23 cellular contexts compared by ENCODE assay signal in genomic region chr5:127027539-127027938, GRCh38. TPM values are rescaled to one million over a fixed set of nuclear protein-coding genes. Genes with fewer than 3 reads are reported as not detected.
DNase-seq lines count a peak whose midpoint lies in the region; ATAC-seq, FAIRE-seq and TF ChIP-seq lines count a peak whose summit lies in the region.
"Had no signal": no experiment of that assay in that cellular context is flagged by ENCODE, and none has a peak within 500 bp of the region (broad histone marks: within the 10 kb centered on the region; RNA-seq: fewer than 3 reads in every experiment).

No MANE protein-coding gene starts in this region.

- peaks cover 16 to 18% of the 10 kb centered on the region in 2 donors for H3K36me3 Mint-ChIP-seq in stimulated activated naive B cell treated with anti-CD40 and anti-IgM and Interleukin-4, amounts not matched to agents 10 μg/mL and 1 μg/mL and 100 μg/mL, for 72 hours
- peaks cover 0 to 4% (median 0%) of the 10 kb centered on the region in 3 experiments; a peak in 2 of 7 replicates for H3K36me3 Mint-ChIP-seq in H9 (ENCODE audit: insufficient read depth in 1 of 3, low read depth in 3 of 3)

- H3K79me2 ChIP-seq in SK-N-SH (ENCODE audit: insufficient read depth): peaks cover 55% of the 10 kb centered on the region
- peaks cover 38% of the 10 kb centered on the region for H3K79me2 ChIP-seq in Loucy (ENCODE audit: insufficient read depth, low read length)
- no peaks in the 10 kb centered on the region for H3K79me2 ChIP-seq in H9 (ENCODE audit: insufficient read depth, low read length)

- H3K4me3 Mint-ChIP-seq in stimulated activated naive B cell treated with anti-CD40 and anti-IgM and Interleukin-4, amounts not matched to agents 10 μg/mL and 1 μg/mL and 100 μg/mL, for 72 hours: peak overlapping the region in 1 of 2 donors; percentile 32
- no peak overlapping the region for H3K4me3 Mint-ChIP-seq in H9

- H3K4me2 ChIP-seq in SK-N-SH: 0 out of 2 replicates have a peak overlapping the region, but pooled peaks have one; percentile 11
- peak overlapping the region; percentile 98 for H3K4me2 ChIP-seq in Loucy (ENCODE audit: low read depth, low read length, poor library complexity, severe bottlenecking)
- H3K4me2 ChIP-seq in H9 (ENCODE audit: insufficient read depth, insufficient read length, low read length): no peak overlapping the region

- H3K9me2 ChIP-seq in SK-N-SH: no peaks in the 10 kb centered on the region
- H3K9me2 ChIP-seq in Loucy (replicated peaks; ENCODE audit: low read depth, low read length): no peaks in the 10 kb centered on the region

- peaks cover 27 to 67% of the 10 kb centered on the region in 2 donors for H3K4me1 Mint-ChIP-seq in stimulated activated naive B cell treated with anti-CD40 and anti-IgM and Interleukin-4, amounts not matched to agents 10 μg/mL and 1 μg/mL and 100 μg/mL, for 72 hours
- peaks cover 34 to 38% of the 10 kb centered on the region in 2 experiments for H3K4me1 Mint-ChIP-seq in H9

- no peak overlapping the region for H4K5ac ChIP-seq in H9 (ENCODE audit: insufficient read length, low read depth, low read length)

- no peaks in the 10 kb centered on the region for H3K79me1 ChIP-seq in H9 (ENCODE audit: insufficient read depth, low read depth, low read length, poor library complexity, severe bottlenecking)

- no peak overlapping the region for H3T11ph ChIP-seq in H9 (ENCODE audit: low read length)

- no peak for ATAC-seq in SK-N-SH treated with all-trans-retinoic acid at 6 μM for 48 hours
- ATAC-seq in stimulated activated naive B cell treated with anti-CD40 and anti-IgM and Interleukin-4, amounts not matched to agents 10 μg/mL and 1 μg/mL and 100 μg/mL, for 72 hours (replicated peaks): no peak

- 100% methylated on average over 1 of the region's 1 CpG for WGBS in SK-N-SH (ENCODE audit: low lambda C conversion rate)
- WGBS in H9 (ENCODE audit: extremely low coverage, insufficient read length, low lambda C conversion rate): no CpG with 5 or more reads among the region's 1 CpG

- H3F3A ChIP-seq in SK-N-SH (replicated peaks; ENCODE audit: insufficient read depth): no peaks in the 10 kb centered on the region
- no peaks in the 10 kb centered on the region for H3F3A ChIP-seq in Loucy (ENCODE audit: low read depth)

- no peak for TF ChIP-seq CTCF in SK-N-SH (IDR thresholded peaks at IDR 0.05)
- TF ChIP-seq CTCF in Loucy (conservative IDR thresholded peaks at IDR 0.05; ENCODE audit: low read length): no peak
- no peak for TF ChIP-seq CTCF in fibroblast of the aortic adventitia (IDR thresholded peaks at IDR 0.05; ENCODE audit: insufficient read depth, low read length)
- no peak for TF ChIP-seq CTCF in Peyer's patch (IDR thresholded peaks at IDR 0.05)
- TF ChIP-seq CTCF in H9 (conservative IDR thresholded peaks at IDR 0.05): no peak
- no peak for TF ChIP-seq CTCF in D721Med (IDR thresholded peaks at IDR 0.05; ENCODE audit: insufficient read depth, missing control alignments)

- H2BK15ac ChIP-seq in H9 (ENCODE audit: low read depth, low read length): no peak overlapping the region

- H2BK5ac ChIP-seq in H9 (ENCODE audit: insufficient read length, low read length): no peak overlapping the region

- peaks cover 18% of the 10 kb centered on the region for H3K23me2 ChIP-seq in H9 (ENCODE audit: insufficient read length, low read depth, low read length, poor library complexity, severe bottlenecking)

- CTCF ChIA-PET in SK-N-SH (lab: Yijun Ruan, JAX): interaction anchor here (0.8 kb wide), 1 partner anchor 25 kb away, joined by 3 read pairs; no protein-coding TSS in a partner anchor

- H3K56ac ChIP-seq in H9 (ENCODE audit: insufficient read length, low read depth, low read length): no peak overlapping the region

- no peak for TF ChIP-seq POLR2A in Peyer's patch (IDR thresholded peaks at IDR 0.05)

- POLR2A ChIA-PET in SK-N-SH (lab: Yijun Ruan, JAX): no interaction called here

- FAIRE-seq in D721Med (lab: Jason Lieb, UNC): no peak

- H3K14ac ChIP-seq in H9 (ENCODE audit: insufficient read depth, low read length): no peak overlapping the region

- H2BK20ac ChIP-seq in H9 (ENCODE audit: low read depth, low read length, poor library complexity, severe bottlenecking): no peak overlapping the region

- H3K4me3 ChIP-seq in SK-N-SH (ENCODE audit: low read depth in 2 of 2, low read length in 1 of 2) (no peak overlapping the region), Loucy (ENCODE audit: low read length, poor library complexity, severe bottlenecking) (peak overlapping the region; percentile 33), fibroblast of the aortic adventitia (ENCODE audit: low read depth, low read length) (peak overlapping the region; percentile 15), Peyer's patch (no peak overlapping the region)
- H3K4me3 ChIP-seq: HAP-1 had no signal

- H3K9me3 Mint-ChIP-seq in stimulated activated naive B cell treated with anti-CD40 and anti-IgM and Interleukin-4, amounts not matched to agents 10 μg/mL and 1 μg/mL and 100 μg/mL, for 72 hours: no peaks in the 10 kb centered on the region
- peaks cover 0 to 3% of the 10 kb centered on the region in 2 experiments; a peak in 1 of 5 replicates for H3K9me3 Mint-ChIP-seq in H9

- H4K91ac ChIP-seq in H9 (ENCODE audit: insufficient read length, low read depth, low read length): no peak overlapping the region

- H3K9me3 ChIP-seq in SK-N-SH: no peaks in the 10 kb centered on the region
- no peaks in the 10 kb centered on the region for H3K9me3 ChIP-seq in Loucy (ENCODE audit: insufficient read depth, low read depth, low read length)
- H3K9me3 ChIP-seq in Peyer's patch: no peaks in the 10 kb centered on the region
- no peaks in the 10 kb centered on the region for H3K9me3 ChIP-seq in H9 (ENCODE audit: control insufficient read depth, low read depth, low read length)
- H3K9me3 ChIP-seq: HAP-1 had no signal

- no peak overlapping the region for H3K27ac Mint-ChIP-seq in stimulated activated naive B cell treated with anti-CD40 and anti-IgM and Interleukin-4, amounts not matched to agents 10 μg/mL and 1 μg/mL and 100 μg/mL, for 72 hours
- peak overlapping the region in 1 of 3 experiments; percentile 50; a peak in 2 of 7 replicates for H3K27ac Mint-ChIP-seq in H9

- H3K23ac ChIP-seq in H9 (ENCODE audit: insufficient read length, low read depth, low read length): no peak overlapping the region

- no peak overlapping the region for H2BK120ac ChIP-seq in H9 (ENCODE audit: low read depth, low read length, poor library complexity, severe bottlenecking)

- no peak overlapping the region for H3K4ac ChIP-seq in H9 (ENCODE audit: low read depth, low read length)

- H3K27me3 ChIP-seq in SK-N-SH (ENCODE audit: insufficient read depth) (no peaks in the 10 kb centered on the region), Loucy (ENCODE audit: insufficient read depth, low read length, poor library complexity, severe bottlenecking) (no peaks in the 10 kb centered on the region), Peyer's patch (no peaks in the 10 kb centered on the region), H9 (ENCODE audit: insufficient read depth, low read length) (no peaks in the 10 kb centered on the region; the same call in 1 of the 2 replicates)

- TF ChIP-seq EP300 in SK-N-SH (IDR thresholded peaks at IDR 0.05; ENCODE audit: borderline replicate concordance in 1 of 2, low read depth in 1 of 2, low read length in 1 of 2): no peak

- H3K18ac ChIP-seq in H9 (ENCODE audit: insufficient read length, low read depth, low read length): no peak overlapping the region

- no peak overlapping the region for H2AK5ac ChIP-seq in H9 (ENCODE audit: insufficient read length, low read length)

- H3K36me3 ChIP-seq in SK-N-SH (replicated peaks in 1 of 2; ENCODE audit: control insufficient read depth in 1 of 2, insufficient read depth in 2 of 2, low read length in 1 of 2) (no peaks in the 10 kb centered on the region), Loucy (ENCODE audit: insufficient read depth, low read length) (no peaks in the 10 kb centered on the region), Peyer's patch (no peaks in the 10 kb centered on the region)
- H3K36me3 ChIP-seq: HAP-1 had no signal

- no peak overlapping the region for H4K8ac ChIP-seq in H9 (replicated peaks; ENCODE audit: insufficient read length, low read depth, low read length)

- no peaks in the 10 kb centered on the region for H3K27me3 Mint-ChIP-seq in stimulated activated naive B cell treated with anti-CD40 and anti-IgM and Interleukin-4, amounts not matched to agents 10 μg/mL and 1 μg/mL and 100 μg/mL, for 72 hours
- H3K27me3 Mint-ChIP-seq in H9 (ENCODE audit: low read depth): peaks cover 32% of the 10 kb centered on the region

- no peak for TF ChIP-seq RAD21 in SK-N-SH (IDR thresholded peaks at IDR 0.05; ENCODE audit: low read length)

- H2AFZ ChIP-seq in SK-N-SH (ENCODE audit: low read depth): no peak overlapping the region
- H2AFZ ChIP-seq in Loucy (ENCODE audit: low read length): no peak overlapping the region
- H2AFZ ChIP-seq in H9 (ENCODE audit: low read length): no peak overlapping the region

- H3K4me1 ChIP-seq in SK-N-SH (ENCODE audit: control insufficient read depth in 1 of 2, insufficient read depth in 2 of 2, low read depth in 1 of 2, low read length in 1 of 2) (peaks cover 8 to 9% of the 10 kb centered on the region in 2 experiments; a peak in 3 of 4 replicates), Loucy (ENCODE audit: insufficient read depth, low read length, poor library complexity, severe bottlenecking) (peaks cover 33% of the 10 kb centered on the region), Peyer's patch (peaks cover 0 to 22% (median 4%) of the 10 kb centered on the region in 4 donors), H9 (ENCODE audit: insufficient read depth, low read length) (0 out of 2 replicates have a peak, but pooled peaks cover 2% of the 10 kb centered on the region)

- H4K20me1 ChIP-seq in SK-N-SH (ENCODE audit: insufficient read depth) (no peaks in the 10 kb centered on the region), Loucy (ENCODE audit: insufficient read depth, low read length, poor library complexity, severe bottlenecking) (peaks cover 3% of the 10 kb centered on the region), H9 (ENCODE audit: control insufficient read depth, insufficient read depth, insufficient read length) (no peaks in the 10 kb centered on the region)

- no peak overlapping the region for H3K27ac ChIP-seq in SK-N-SH (ENCODE audit: low read depth in 2 of 2, low read length in 1 of 2)
- no peak overlapping the region for H3K27ac ChIP-seq in Peyer's patch
- no peak overlapping the region for H3K27ac ChIP-seq in H9 (ENCODE audit: insufficient read length, low read depth, low read length)
- H3K27ac ChIP-seq: 22Rv1, C4-2B, HL-60 had no signal

- H3K9ac ChIP-seq in SK-N-SH (no peak overlapping the region), Loucy (ENCODE audit: low read depth, low read length, poor library complexity, severe bottlenecking) (peak overlapping the region; percentile 79), H9 (ENCODE audit: extremely low read depth, insufficient read length, low read length) (no peak overlapping the region)

- DNase-seq in SK-N-SH (no peak), fibroblast of the aortic adventitia (ENCODE audit: low read depth) (no peak), Peyer's patch (no peak), H9 (no peak), D721Med (ENCODE audit: insufficient read length, low spot score) (no peak)
- DNase-seq in stimulated activated naive B cell treated with anti-CD40 and anti-IgM and Interleukin-4, amounts not matched to agents 10 μg/mL and 1 μg/mL and 100 μg/mL, for 72 hours: no peak
- DNase-seq: ACHN, GF-D8, MV-4-11, NCI-H1694, NCI-H2081, NCI-H2171, NCI-H345, NCI-H526, OCI-M1, Right ventricle myocardium superior, SW 1271 had no signal

- no peak overlapping the region for H2BK12ac ChIP-seq in H9 (ENCODE audit: insufficient read length, low read depth, low read length)

RNA-seq across cellular contexts. Expression of gene MARCHF3, which starts 2.8 kb away (rescaled TPM):
- polyA plus RNA-seq in SK-N-SH (2012; rRNA removed): 21.5 and 32.4 TPM in 2 replicates
- polyA plus RNA-seq in SK-N-SH (2012; cell fraction: cytosol; rRNA removed): 22.5 and 25.9 TPM in 2 replicates
- polyA plus RNA-seq in SK-N-SH (2012; cell fraction: nucleus; rRNA removed): 10.0 and 18.4 TPM in 2 replicates
- total RNA-seq in fibroblast of the aortic adventitia (ENCODE audit: low replicate concordance) (5.5 and 16.9 TPM in 2 replicates), Peyer's patch (10 to 100 TPM; 10.7 to 22.9 (median 20.1) TPM), H9 (2021) (17.7 and 23.1 TPM in 2 replicates)

RNA-seq across cellular contexts. Expression of gene C5orf63, which starts 45.8 kb away (rescaled TPM):
- 3.6 and 4.9 TPM in 2 replicates for polyA plus RNA-seq in SK-N-SH (2012; rRNA removed)
- polyA plus RNA-seq in SK-N-SH (2012; cell fraction: cytosol; rRNA removed): 3.5 and 4.5 TPM in 2 replicates
- 3.8 and 8.7 TPM in 2 replicates for polyA plus RNA-seq in SK-N-SH (2012; cell fraction: nucleus; rRNA removed)
- total RNA-seq in fibroblast of the aortic adventitia (ENCODE audit: low replicate concordance) (4.0 and 6.3 TPM in 2 replicates), Peyer's patch (10 to 100 TPM in 2 of 4 donors, 1 to 10 TPM in 2; 1.7 to 12.1 (median 9.4) TPM), H9 (2021) (0.55 and 1.2 TPM in 2 replicates)

Comparison
In these comparisons a context has a peak if more than half of its experiments do, and no peak if none do; other contexts are left out.
1. H3K4me3 ChIP-seq: peak in Loucy (single experiment) and fibroblast of the aortic adventitia (single experiment); none in SK-N-SH (0 of 2) and Peyer's patch (0 of 4).